Comparison of ENCODE assay signal across 12 cellular contexts in the genomic region with DNA sequence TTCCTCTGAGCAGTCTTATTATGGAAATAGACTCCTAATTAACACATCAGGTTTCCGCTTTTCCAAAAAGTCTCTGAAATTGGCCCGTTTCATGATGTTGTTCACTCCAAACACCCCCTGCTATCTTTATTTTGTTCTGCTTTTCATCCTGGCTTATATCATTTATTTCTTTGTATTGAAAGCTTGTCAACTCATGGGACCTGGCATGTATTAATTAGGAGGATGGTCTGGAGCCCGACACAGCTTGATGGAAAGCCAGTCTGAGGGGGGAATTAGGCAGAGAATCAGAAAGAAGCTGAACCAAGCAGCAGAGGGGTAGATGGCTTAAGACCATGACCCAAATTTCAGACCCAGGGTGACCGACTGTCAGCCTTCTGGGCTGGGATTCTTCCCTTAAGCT.
DNase-seq lines count a peak whose midpoint lies in the region; ATAC-seq and TF ChIP-seq lines count a peak whose summit lies in the region.
"Had no signal": no experiment of that assay in that cellular context is flagged by ENCODE, and none has a peak within 500 bp of the region (broad histone marks: within the 10 kb centered on the region; RNA-seq: fewer than 3 reads in every experiment).

No MANE protein-coding gene starts in this region.

- no peaks in the 10 kb centered on the region for H3K9me3 ChIP-seq in suprapubic skin
- H3K9me3 ChIP-seq: uterus had no signal

- WGBS in suprapubic skin: 87% methylated on average over 4 of the region's 4 CpGs

- H3K27me3 ChIP-seq in layer of hippocampus (ENCODE audit: control insufficient read depth, insufficient read depth, low read length) (no peaks in the 10 kb centered on the region), suprapubic skin (no peaks in the 10 kb centered on the region)
- H3K27me3 ChIP-seq: uterus had no signal

- no peak for TF ChIP-seq EP300 in suprapubic skin (IDR thresholded peaks at IDR 0.05)

- H3K9me3 Mint-ChIP-seq in activated T-cell treated with anti-CD3 and anti-CD28 coated beads, Interleukin-2, amount 50 U/mL, for 4 hours: no peaks in the 10 kb centered on the region
- peaks cover 2% of the 10 kb centered on the region for H3K9me3 Mint-ChIP-seq in activated CD4-positive, alpha-beta memory T cell treated with anti-CD3 and anti-CD28 coated beads for 36 hours

- no peaks in the 10 kb centered on the region for H3K36me3 ChIP-seq in suprapubic skin
- H3K36me3 ChIP-seq: uterus had no signal

- peak overlapping the region; percentile 94 for H3K27ac Mint-ChIP-seq in activated CD4-positive, alpha-beta memory T cell treated with anti-CD3 and anti-CD28 coated beads for 36 hours

- ATAC-seq in activated T-cell treated with anti-CD3 and anti-CD28 coated beads, Interleukin-2, amount 50 U/mL, for 4 hours: no peak
- no peak for ATAC-seq in HG03280 (IDR thresholded peaks at IDR 0.05; ENCODE audit: unreplicated experiment)
- no peak for ATAC-seq in omental fat pad (ENCODE audit: low FRiP score)

- peak overlapping the region; percentile 43 for H3K27ac ChIP-seq in layer of hippocampus (ENCODE audit: low read depth, low read length)
- H3K27ac ChIP-seq in suprapubic skin: peak overlapping the region; percentile 51
- H3K27ac ChIP-seq: uterus had no signal

- intact Hi-C loops in activated CD4-positive, alpha-beta memory T cell treated with anti-CD3 and anti-CD28 coated beads for 36 hours (cut with micrococcal nuclease): loop anchor here (1.0 to 5.0 kb wide), 5 partner anchors 30 to 293 kb away; no protein-coding TSS in a partner anchor

- no peak for TF ChIP-seq POLR2A in suprapubic skin (IDR thresholded peaks at IDR 0.05)

- H3K4me1 Mint-ChIP-seq in activated T-cell treated with anti-CD3 and anti-CD28 coated beads, Interleukin-2, amount 50 U/mL, for 4 hours (ENCODE audit: low read depth): peaks cover 89% of the 10 kb centered on the region
- peaks cover 74% of the 10 kb centered on the region for H3K4me1 Mint-ChIP-seq in activated CD4-positive, alpha-beta memory T cell treated with anti-CD3 and anti-CD28 coated beads for 36 hours (ENCODE audit: low read depth)

- CTCF ChIA-PET in activated CD4-positive, alpha-beta memory T cell treated with anti-CD3 and anti-CD28 coated beads for 36 hours (lab: Charles Lee): interaction anchor here (1.2 to 1.6 kb wide), 3 partner anchors 18 to 41 kb away, joined by 4 to 6 read pairs (median 4); no protein-coding TSS in a partner anchor

- H3K36me3 Mint-ChIP-seq in activated T-cell treated with anti-CD3 and anti-CD28 coated beads, Interleukin-2, amount 50 U/mL, for 4 hours (ENCODE audit: insufficient read depth): no peaks in the 10 kb centered on the region
- H3K36me3 Mint-ChIP-seq in activated CD4-positive, alpha-beta memory T cell treated with anti-CD3 and anti-CD28 coated beads for 36 hours: peaks cover 1% of the 10 kb centered on the region

- POLR2A ChIA-PET in activated CD4-positive, alpha-beta memory T cell treated with anti-CD3 and anti-CD28 coated beads for 36 hours (lab: Charles Lee): interaction anchor here (0.7 to 2.3 kb wide), 8 partner anchors 18 to 291 kb away, joined by 3 to 15 read pairs (median 6); no protein-coding TSS in a partner anchor

- no peak for TF ChIP-seq CTCF in suprapubic skin (IDR thresholded peaks at IDR 0.05)
- TF ChIP-seq CTCF in omental fat pad (IDR thresholded peaks at IDR 0.05): no peak

- H3K4me3 Mint-ChIP-seq in activated T-cell treated with anti-CD3 and anti-CD28 coated beads, Interleukin-2, amount 50 U/mL, for 4 hours: peak overlapping the region; percentile 50
- H3K4me3 Mint-ChIP-seq in activated CD4-positive, alpha-beta memory T cell treated with anti-CD3 and anti-CD28 coated beads for 36 hours: peak overlapping the region; percentile 45

- H3K27me3 Mint-ChIP-seq in activated T-cell treated with anti-CD3 and anti-CD28 coated beads, Interleukin-2, amount 50 U/mL, for 4 hours (ENCODE audit: low read depth): no peaks in the 10 kb centered on the region
- H3K27me3 Mint-ChIP-seq in activated CD4-positive, alpha-beta memory T cell treated with anti-CD3 and anti-CD28 coated beads for 36 hours: no peaks in the 10 kb centered on the region

- H3K4me3 ChIP-seq in suprapubic skin: no peak overlapping the region
- H3K4me3 ChIP-seq: SK-N-MC, uterus had no signal

- no peak for DNase-seq in activated T-cell treated with anti-CD3 and anti-CD28 coated beads, Interleukin-2, amount 50 U/mL, for 4 hours
- DNase-seq in activated T-cell treated with anti-CD3 and anti-CD28 coated beads, Interleukin-2, amount 50 U/mL, for 48 hours: no peak
- DNase-seq in activated CD4-positive, alpha-beta memory T cell treated with anti-CD3 and anti-CD28 coated beads for 36 hours: no peak
- DNase-seq in suprapubic skin (ENCODE audit: low spot score in 2 of 2) (no peak), NCI-H2029 treated with DMSO at 0.1 percent for 48 hours (lab: John Stamatoyannopoulos, UW) (no peak), omental fat pad (ENCODE audit: low spot score) (no peak)
- DNase-seq: NCI-H1417 treated with DMSO at 0.1 percent for 48 hours, NCI-H526 had no signal

- H3K4me1 ChIP-seq in suprapubic skin: peaks cover 29% of the 10 kb centered on the region
- H3K4me1 ChIP-seq: uterus had no signal
